In the genomic region with DNA sequence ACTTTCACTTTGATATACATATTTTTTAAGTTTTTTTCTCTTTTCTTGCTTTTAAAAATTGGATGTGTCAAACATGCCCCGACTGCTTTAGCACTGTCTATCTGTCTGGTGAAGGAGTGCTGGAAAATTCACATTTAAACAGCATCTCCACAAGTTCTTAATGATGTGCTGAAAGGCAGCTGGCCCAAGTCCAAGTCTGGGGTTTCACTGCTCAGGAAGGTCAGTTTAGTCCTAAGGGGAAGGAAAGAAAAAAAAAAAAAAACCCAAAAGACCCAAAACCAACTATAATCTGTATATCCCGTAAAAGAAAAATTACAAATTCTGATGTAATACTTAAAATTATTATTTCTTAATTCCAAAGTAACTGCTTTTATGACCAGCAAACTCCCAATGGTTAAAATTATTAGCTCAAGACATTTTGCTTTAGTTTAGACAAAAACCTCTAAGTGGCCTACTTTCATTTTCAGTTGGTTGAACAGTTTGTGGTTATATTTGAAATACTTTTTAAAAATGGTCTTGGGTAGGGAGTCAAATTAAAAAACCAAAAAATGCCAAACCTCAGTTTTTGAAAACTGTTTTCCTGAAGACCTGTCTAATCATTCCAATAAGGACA, we compare ENCODE assay signal across 9 cellular contexts.
DNase-seq lines count a peak whose midpoint lies in the region; ATAC-seq, FAIRE-seq and TF ChIP-seq lines count a peak whose summit lies in the region.
"Had no signal": no experiment of that assay in that cellular context is flagged by ENCODE, and none has a peak within 500 bp of the region (broad histone marks: within the 10 kb centered on the region; RNA-seq: fewer than 3 reads in every experiment).

No MANE protein-coding gene starts in this region.

- peaks cover 0 to 9% (median 0%) of the 10 kb centered on the region in 5 donors for H3K36me3 Mint-ChIP-seq in naive thymus-derived CD4-positive, alpha-beta T cell

- peaks cover 16 to 25% (median 22%) of the 10 kb centered on the region in 5 donors for H3K27me3 Mint-ChIP-seq in naive thymus-derived CD4-positive, alpha-beta T cell

- H3K27ac Mint-ChIP-seq in naive thymus-derived CD4-positive, alpha-beta T cell = no peak overlapping the region

- H3K4me1 Mint-ChIP-seq in naive thymus-derived CD4-positive, alpha-beta T cell = peaks cover 0 to 47% (median 0%) of the 10 kb centered on the region in 7 donors

- no peak for ATAC-seq in naive thymus-derived CD4-positive, alpha-beta T cell

- H3K9me3 Mint-ChIP-seq in naive thymus-derived CD4-positive, alpha-beta T cell = peaks cover 0 to 6% (median 0%) of the 10 kb centered on the region in 11 donors

- H3K79me2 ChIP-seq in GM23248 (ENCODE audit: insufficient read depth) = no peaks in the 10 kb centered on the region

- H3K27me3 ChIP-seq in A673 (replicated peaks; ENCODE audit: insufficient read depth, low read depth, low read length, poor library complexity) (no peaks in the 10 kb centered on the region), GM23248 (replicated peaks; ENCODE audit: insufficient read depth) (no peaks in the 10 kb centered on the region)
- no peaks in the 10 kb centered on the region for H3K27me3 ChIP-seq in naive thymus-derived CD4-positive, alpha-beta T cell (ENCODE audit: control insufficient read depth in 2 of 2, insufficient read depth in 2 of 2, low read length in 2 of 2)
- H3K27me3 ChIP-seq: upper lobe of left lung had no signal

- H3K4me2 ChIP-seq in GM23248 (ENCODE audit: unreplicated experiment) = peak overlapping the region; percentile 40

- H3K27ac ChIP-seq in A673 (ENCODE audit: low read depth, low read length, poor library complexity, severe bottlenecking) = no peak overlapping the region
- H3K27ac ChIP-seq in GM23248 = no peak overlapping the region
- no peak overlapping the region for H3K27ac ChIP-seq in naive thymus-derived CD4-positive, alpha-beta T cell (ENCODE audit: low read depth, low read length)
- H3K27ac ChIP-seq: upper lobe of left lung had no signal

- no TSS peak for BruUV-seq in A673 (replicated peaks; lab: Mats Ljungman, UMichigan)

- no peaks in the 10 kb centered on the region for H3K36me3 ChIP-seq in A673 (ENCODE audit: insufficient read depth, low read length, poor library complexity, severe bottlenecking)
- no peaks in the 10 kb centered on the region for H3K36me3 ChIP-seq in GM23248 (ENCODE audit: low read depth)
- no peaks in the 10 kb centered on the region for H3K36me3 ChIP-seq in naive thymus-derived CD4-positive, alpha-beta T cell (ENCODE audit: control insufficient read depth in 2 of 3, insufficient read depth in 3 of 3, low read length in 3 of 3)
- H3K36me3 ChIP-seq: upper lobe of left lung had no signal

- H2AFZ ChIP-seq in GM23248 = peak overlapping the region; percentile 30; the same call in 1 of the 2 replicates

- no peaks in the 10 kb centered on the region for H3K9me2 ChIP-seq in GM23248 (ENCODE audit: insufficient read depth)

- in situ Hi-C loops in GM23248 (cut with MboI) = loop anchor here (25.0 kb wide), 2 partner anchors 605 to 805 kb away; a partner anchor contains a TSS

- no peak overlapping the region for H3K9ac ChIP-seq in GM23248

- H3K9me3 ChIP-seq in A673 (ENCODE audit: low read depth, low read length, poor library complexity, severe bottlenecking) = no peaks in the 10 kb centered on the region
- H3K9me3 ChIP-seq in GM23248 (ENCODE audit: low read depth) = no peaks in the 10 kb centered on the region
- H3K9me3 ChIP-seq in naive thymus-derived CD4-positive, alpha-beta T cell (ENCODE audit: control insufficient read depth in 2 of 3, low read length in 3 of 3) = no peaks in the 10 kb centered on the region
- H3K9me3 ChIP-seq: upper lobe of left lung had no signal

- FAIRE-seq in TTC549 (lab: Jason Lieb, UNC) = peak; percentile 28

- 30 to 33% methylated on average over 2 of the region's 2 CpGs for WGBS in GM23248 (ENCODE audit: low coverage in 1 of 2, low lambda C conversion rate in 2 of 2, missing lambda C conversion rate in 2 of 2), 2 experiments

- no peak for TF ChIP-seq CTCF in A673 (conservative IDR thresholded peaks at IDR 0.05; ENCODE audit: low read depth, low read length)

- H4K20me1 ChIP-seq in GM23248 (ENCODE audit: insufficient read depth) = no peaks in the 10 kb centered on the region

- H3K4me3 Mint-ChIP-seq in naive thymus-derived CD4-positive, alpha-beta T cell = peak overlapping the region in 1 of 10 donors; percentile 53

- no peak overlapping the region for H3K4me3 ChIP-seq in A673 (ENCODE audit: low read depth, low read length, poor library complexity, severe bottlenecking)
- no peak overlapping the region for H3K4me3 ChIP-seq in GM23248
- H3K4me3 ChIP-seq in naive thymus-derived CD4-positive, alpha-beta T cell (ENCODE audit: low read length) = no peak overlapping the region
- H3K4me3 ChIP-seq: upper lobe of left lung had no signal

- intact Hi-C loops in A673 (cut with micrococcal nuclease; ENCODE audit: unreplicated experiment) = loop anchor here (5.0 kb wide), 2 partner anchors 250 to 740 kb away; no protein-coding TSS in a partner anchor
- intact Hi-C loops in naive thymus-derived CD4-positive, alpha-beta T cell (cut with micrococcal nuclease) = loop anchor here in 1 of 2 donors (5.0 to 10.0 kb wide), 3 partner anchors 332 to 1142 kb away; a partner anchor contains a TSS

- POLR2A ChIA-PET in A673 (lab: Charles Lee; ENCODE audit: low non-redundant PET) = no interaction called here
- POLR2A ChIA-PET in naive thymus-derived CD4-positive, alpha-beta T cell (lab: Charles Lee) = no interaction called here

- H3F3A ChIP-seq in GM23248 (ENCODE audit: insufficient read depth) = peaks cover 23% of the 10 kb centered on the region; the same call in 1 of the 2 replicates

- H3K4me1 ChIP-seq in A673 (ENCODE audit: insufficient read depth, low read length, poor library complexity, severe bottlenecking) (no peaks in the 10 kb centered on the region), GM23248 (ENCODE audit: insufficient read depth) (peaks cover 29% of the 10 kb centered on the region)
- peaks cover 0 to 35% of the 10 kb centered on the region in 2 donors for H3K4me1 ChIP-seq in naive thymus-derived CD4-positive, alpha-beta T cell (ENCODE audit: control insufficient read depth in 2 of 2, insufficient read depth in 2 of 2, low read length in 2 of 2)

- peak; percentile 10 for DNase-seq in A673 (ENCODE audit: low spot score)
- no peak for DNase-seq in GM23248
- DNase-seq in iris pigment epithelial cell (ENCODE audit: low read depth) = peak; percentile 19
- no peak for DNase-seq in HPDE6-E6E7 (ENCODE audit: extremely low spot score)
- no peak for DNase-seq in stimulated activated CD4-positive, alpha-beta T cell treated with anti-CD3 and anti-CD28 coated beads, Interleukin-2, amount 100 ng/mL, for 24 hours
- DNase-seq in iPS-NIHi11 (ENCODE audit: low spot score) = no peak
- no peak for DNase-seq in naive thymus-derived CD4-positive, alpha-beta T cell
- DNase-seq: upper lobe of left lung had no signal

- CTCF ChIA-PET in A673 (lab: Charles Lee) = no interaction called here
- CTCF ChIA-PET in naive thymus-derived CD4-positive, alpha-beta T cell (lab: Charles Lee) = interaction anchor here (0.6 kb wide), 1 partner anchor 56 kb away, joined by 3 read pairs; no protein-coding TSS in a partner anchor

Comparison
In these comparisons a context has a peak if more than half of its experiments do, and no peak if none do; other contexts are left out.
1. DNase-seq: peak in A673 (single experiment) and iris pigment epithelial cell (single experiment); none in GM23248 (single experiment), HPDE6-E6E7 (single experiment), stimulated activated CD4-positive, alpha-beta T cell treated with anti-CD3 and anti-CD28 coated beads, Interleukin-2, amount 100 ng/mL, for 24 hours (0 of 2), iPS-NIHi11 (single experiment) and naive thymus-derived CD4-positive, alpha-beta T cell (0 of 9).